8 cellular contexts compared by ENCODE assay signal in genomic region chr17:1153795-1154546, GRCh38. TPM values are rescaled to one million over a fixed set of nuclear protein-coding genes. Genes with fewer than 3 reads are reported as not detected.
A peak's percentile ranks its signal among the peaks of the same experiment; 100 is the strongest.
DNase-seq lines count a peak whose midpoint lies in the region; ATAC-seq and TF ChIP-seq lines count a peak whose summit lies in the region.

No MANE protein-coding gene starts in this region.

- DNase-seq in A673 (ENCODE audit: low spot score) (peak; percentile 69), left ventricle myocardium superior (peak; percentile 78), testis (peak; percentile 76)

- BruUV-seq in A673 (replicated peaks; lab: Mats Ljungman, UMichigan): no TSS peak

- POLR2A ChIA-PET in A673 (lab: Charles Lee; ENCODE audit: low non-redundant PET): no interaction called here

- TF ChIP-seq CTCF in A673 (conservative IDR thresholded peaks at IDR 0.05; ENCODE audit: low read depth, low read length): no peak
- no peak for TF ChIP-seq CTCF in testis (IDR thresholded peaks at IDR 0.05)

- no peak overlapping the region for H3K27ac ChIP-seq in A673 (ENCODE audit: low read depth, low read length, poor library complexity, severe bottlenecking)
- peak overlapping the region; percentile 45; the same call in 1 of the 2 replicates for H3K27ac ChIP-seq in HUES6 (ENCODE audit: low read depth, low read length)
- no peak overlapping the region for H3K27ac ChIP-seq in testis

- H3K9ac ChIP-seq in HUES6 (ENCODE audit: low read length): peak overlapping the region; percentile 38

- CTCF ChIA-PET in A673 (lab: Charles Lee): interaction anchor here (0.6 kb wide), 1 partner anchor 203 kb away, joined by 4 read pairs; no protein-coding TSS in a partner anchor

- TF ChIP-seq POLR2A in testis (IDR thresholded peaks at IDR 0.05): no peak

- peaks cover 5% of the 10 kb centered on the region for H3K4me1 ChIP-seq in A673 (ENCODE audit: insufficient read depth, low read length, poor library complexity, severe bottlenecking)
- H3K4me1 ChIP-seq in HUES6 (ENCODE audit: control insufficient read depth, insufficient read depth, low read length): no peaks in the 10 kb centered on the region
- H3K4me1 ChIP-seq in testis: no peaks in the 10 kb centered on the region

- H3K36me3 ChIP-seq in A673 (ENCODE audit: insufficient read depth, low read length, poor library complexity, severe bottlenecking) (no peaks in the 10 kb centered on the region), HUES6 (ENCODE audit: control insufficient read depth, insufficient read depth, low read length) (peaks cover 8% of the 10 kb centered on the region), testis (ENCODE audit: low read depth, missing control alignments) (no peaks in the 10 kb centered on the region)

- ATAC-seq in SK-N-SH treated with all-trans-retinoic acid at 6 μM for 48 hours (peak; percentile 72), left ventricle myocardium superior (peak; percentile 18), GM19463 (IDR thresholded peaks at IDR 0.05; ENCODE audit: unreplicated experiment) (no peak), GM21737 (IDR thresholded peaks at IDR 0.05; ENCODE audit: unreplicated experiment) (no peak), HG02970 (IDR thresholded peaks at IDR 0.05; ENCODE audit: low FRiP score, unreplicated experiment) (no peak)

- intact Hi-C loops in A673 (cut with micrococcal nuclease; ENCODE audit: unreplicated experiment) (no loop called here), left ventricle myocardium superior (cut with micrococcal nuclease) (no loop called here), testis (cut with DNase I; ENCODE audit: low total_unique reads) (no loop called here)

- H3K27me3 ChIP-seq in A673 (replicated peaks; ENCODE audit: insufficient read depth, low read depth, low read length, poor library complexity) (no peaks in the 10 kb centered on the region), HUES6 (ENCODE audit: control insufficient read depth, insufficient read depth, low read length) (no peaks in the 10 kb centered on the region), testis (no peaks in the 10 kb centered on the region)

- H3K9me3 ChIP-seq in A673 (ENCODE audit: low read depth, low read length, poor library complexity, severe bottlenecking) (no peaks in the 10 kb centered on the region), HUES6 (ENCODE audit: control insufficient read depth, insufficient read depth, low read depth, low read length) (no peaks in the 10 kb centered on the region), testis (no peaks in the 10 kb centered on the region)

- no peak overlapping the region for H3K4me3 ChIP-seq in A673 (ENCODE audit: low read depth, low read length, poor library complexity, severe bottlenecking)
- no peak overlapping the region for H3K4me3 ChIP-seq in HUES6 (ENCODE audit: low read depth, low read length)
- no peak overlapping the region for H3K4me3 ChIP-seq in testis

- 46 to 76% methylated on average over 5 to 30 of the region's 30 CpGs for WGBS in testis, 2 donors

TF ChIP-seq in SK-N-SH treated with all-trans-retinoic acid at 6 μM for 48 hours, 23 proteins besides CTCF, POLR2A, EP300 and RAD21 (continues in another document):
- no peak for TF ChIP-seq BACH2 (CRISPR knock-in tag; IDR thresholded peaks at IDR 0.05; ENCODE audit: borderline replicate concordance)
- TF ChIP-seq TSHZ2 (CRISPR knock-in tag; IDR thresholded peaks at IDR 0.05): no peak
- no peak for TF ChIP-seq GLIS3 (CRISPR knock-in tag; IDR thresholded peaks at IDR 0.05)
- TF ChIP-seq TCF4 (CRISPR knock-in tag; IDR thresholded peaks at IDR 0.05; ENCODE audit: borderline replicate concordance): no peak
- TF ChIP-seq ZNF8 (CRISPR knock-in tag; IDR thresholded peaks at IDR 0.05): no peak
- no peak for TF ChIP-seq POU6F1 (CRISPR knock-in tag; IDR thresholded peaks at IDR 0.05; ENCODE audit: borderline replicate concordance, low read depth)
- no peak for TF ChIP-seq PPARA (CRISPR knock-in tag; IDR thresholded peaks at IDR 0.05; ENCODE audit: borderline replicate concordance)
- TF ChIP-seq ISL1 (CRISPR knock-in tag; IDR thresholded peaks at IDR 0.05): no peak
- TF ChIP-seq OSR1 (CRISPR knock-in tag; IDR thresholded peaks at IDR 0.05): no peak
- TF ChIP-seq ZC3H10 (CRISPR knock-in tag; IDR thresholded peaks at IDR 0.05): no peak
- TF ChIP-seq RARB (CRISPR knock-in tag; IDR thresholded peaks at IDR 0.05): no peak
- TF ChIP-seq ZFP30 (CRISPR knock-in tag; IDR thresholded peaks at IDR 0.05): no peak
- no peak for TF ChIP-seq SNAI2 (CRISPR knock-in tag; IDR thresholded peaks at IDR 0.05)
- no peak for TF ChIP-seq ZNF565 (CRISPR knock-in tag; conservative IDR thresholded peaks at IDR 0.05; ENCODE audit: low read depth)
- no peak for TF ChIP-seq PATZ1 (CRISPR knock-in tag; IDR thresholded peaks at IDR 0.05; ENCODE audit: borderline replicate concordance)
- no peak for TF ChIP-seq ARNTL (CRISPR knock-in tag; IDR thresholded peaks at IDR 0.05; ENCODE audit: borderline replicate concordance, low read depth)
- TF ChIP-seq CSDC2 (CRISPR knock-in tag; IDR thresholded peaks at IDR 0.05): no peak
- no peak for TF ChIP-seq ZNF70 (CRISPR knock-in tag; IDR thresholded peaks at IDR 0.05)
- TF ChIP-seq CSRNP3 (CRISPR knock-in tag; IDR thresholded peaks at IDR 0.05): no peak

RNA-seq across cellular contexts. Expression of gene ABR, which starts 25.8 kb away (rescaled TPM):
- total RNA-seq in A673 (2021) (47.6 and 67.9 TPM in 2 replicates), left ventricle myocardium superior (167 TPM), testis (10 to 100 TPM; 42.1 to 52.7 TPM)
- polyA plus RNA-seq in testis (ENCODE audit: insufficient read depth, low read depth, low replicate concordance): 30.6 TPM

Comparison
In these comparisons a context has a peak if more than half of its experiments do, and no peak if none do; other contexts are left out.
1. ATAC-seq: peak in SK-N-SH treated with all-trans-retinoic acid at 6 μM for 48 hours (single experiment) and left ventricle myocardium superior (single experiment); none in GM19463 (single experiment), GM21737 (single experiment) and HG02970 (single experiment).
2. Peak in every context shown above with its lines, with median percentiles within 50 percentile points of each other: DNase-seq.